ENCODE assay signal across 8 cellular contexts in genomic region chr22:43343262-43343988, GRCh38. TPM values are rescaled to one million over a fixed set of nuclear protein-coding genes. Genes with fewer than 3 reads are reported as not detected.
DNase-seq lines count a peak whose midpoint lies in the region; ATAC-seq and TF ChIP-seq lines count a peak whose summit lies in the region.

SCUBE1 (minus strand) TSS chr22:43343372; CDS start chr22:43343261, 111 bp downstream.

- peak; percentile 88 for ATAC-seq in mucosa of descending colon
- ATAC-seq in stimulated activated naive CD8-positive, alpha-beta T cell treated with anti-CD3 and anti-CD28 coated beads, Interleukin-15, amount 100 ng/mL, for 72 hours: peak; percentile 69
- no peak for ATAC-seq in GM18909 (IDR thresholded peaks at IDR 0.05; ENCODE audit: poor library complexity, unreplicated experiment)

- no peaks in the 10 kb centered on the region for H4K20me1 ChIP-seq in OCI-LY7 (ENCODE audit: insufficient read depth, low read length)

- H3K9me2 ChIP-seq in OCI-LY7 (ENCODE audit: insufficient read depth, low read length): no peaks in the 10 kb centered on the region

- H3K27ac Mint-ChIP-seq in Caco-2 (ENCODE audit: unreplicated experiment): no peak within 1 kb of the TSS
- H3K27ac Mint-ChIP-seq in activated CD4-positive, alpha-beta T cell treated with anti-CD3 and anti-CD28 coated beads, Interleukin-2, amount 10 ng/mL, durations not matched to agents 24 days and 14 days: no peak within 1 kb of the TSS
- no peak within 1 kb of the TSS for H3K27ac Mint-ChIP-seq in stimulated activated naive CD8-positive, alpha-beta T cell treated with anti-CD3 and anti-CD28 coated beads, Interleukin-15, amount 100 ng/mL, for 72 hours

- H3K9me3 Mint-ChIP-seq in Caco-2 (ENCODE audit: unreplicated experiment): no peaks in the 10 kb centered on the region
- no peaks in the 10 kb centered on the region for H3K9me3 Mint-ChIP-seq in activated CD4-positive, alpha-beta T cell treated with anti-CD3 and anti-CD28 coated beads, Interleukin-2, amount 10 ng/mL, durations not matched to agents 24 days and 14 days
- H3K9me3 Mint-ChIP-seq in stimulated activated naive CD8-positive, alpha-beta T cell treated with anti-CD3 and anti-CD28 coated beads, Interleukin-15, amount 100 ng/mL, for 72 hours: no peaks in the 10 kb centered on the region

- no peak within 1 kb of the TSS for H2AFZ ChIP-seq in OCI-LY7 (ENCODE audit: low read length)

- H3K4me3 Mint-ChIP-seq in Caco-2 (ENCODE audit: unreplicated experiment): peak within 1 kb of the TSS; percentile 52
- H3K4me3 Mint-ChIP-seq in activated CD4-positive, alpha-beta T cell treated with anti-CD3 and anti-CD28 coated beads, Interleukin-2, amount 10 ng/mL, durations not matched to agents 24 days and 14 days: peak within 1 kb of the TSS; percentile 28
- peak within 1 kb of the TSS; percentile 27 to 29 for H3K4me3 Mint-ChIP-seq in stimulated activated naive CD8-positive, alpha-beta T cell treated with anti-CD3 and anti-CD28 coated beads, Interleukin-15, amount 100 ng/mL, for 72 hours

- intact Hi-C loops in Caco-2 (cut with micrococcal nuclease; ENCODE audit: unreplicated experiment) (no loop called here), mucosa of descending colon (cut with DNase I, micrococcal nuclease) (loop anchor here (10.0 kb wide), 1 partner anchor 69 kb away; no protein-coding TSS in a partner anchor), OCI-LY7 (cut with micrococcal nuclease; ENCODE audit: unreplicated experiment) (no loop called here)
- intact Hi-C loops in activated CD4-positive, alpha-beta T cell treated with anti-CD3 and anti-CD28 coated beads, Interleukin-2, amount 10 ng/mL, durations not matched to agents 24 days and 14 days (cut with micrococcal nuclease): no loop called here

- H3K27me3 Mint-ChIP-seq in Caco-2 (ENCODE audit: insufficient read depth, unreplicated experiment): peaks cover 21% of the 10 kb centered on the region
- H3K27me3 Mint-ChIP-seq in activated CD4-positive, alpha-beta T cell treated with anti-CD3 and anti-CD28 coated beads, Interleukin-2, amount 10 ng/mL, durations not matched to agents 24 days and 14 days: peaks cover 40% of the 10 kb centered on the region
- H3K27me3 Mint-ChIP-seq in stimulated activated naive CD8-positive, alpha-beta T cell treated with anti-CD3 and anti-CD28 coated beads, Interleukin-15, amount 100 ng/mL, for 72 hours: peaks cover 77% of the 10 kb centered on the region

- POLR2A ChIA-PET in Caco-2 (lab: Charles Lee) (no interaction called here), OCI-LY7 (lab: Charles Lee) (no interaction called here)

- H3K9me3 ChIP-seq in Caco-2 (no peaks in the 10 kb centered on the region), mucosa of descending colon (no peaks in the 10 kb centered on the region), OCI-LY7 (ENCODE audit: low read length) (no peaks in the 10 kb centered on the region)

- no peaks in the 10 kb centered on the region for H3K4me1 ChIP-seq in Caco-2
- H3K4me1 ChIP-seq in mucosa of descending colon (ENCODE audit: low read depth): peaks cover 3% of the 10 kb centered on the region
- no peaks in the 10 kb centered on the region for H3K4me1 ChIP-seq in OCI-LY7 (ENCODE audit: insufficient read depth, low read length, poor library complexity, severe bottlenecking)

- H3K4me2 ChIP-seq in OCI-LY7 (ENCODE audit: low read length): no peak within 1 kb of the TSS

- peaks cover 1% of the 10 kb centered on the region for H3K27me3 ChIP-seq in Caco-2 (replicated peaks; ENCODE audit: control insufficient read depth, insufficient read depth, low read length)

- H3K4me3 ChIP-seq in Caco-2 (ENCODE audit: low read depth, low read length) (no peak within 1 kb of the TSS), mucosa of descending colon (no peak within 1 kb of the TSS), OCI-LY7 (ENCODE audit: low read depth, low read length, poor library complexity, severe bottlenecking) (no peak within 1 kb of the TSS)

- TF ChIP-seq CTCF in Caco-2 (IDR thresholded peaks at IDR 0.05; ENCODE audit: insufficient read depth in 1 of 2, low read depth in 1 of 2, low read length in 1 of 2, severe bottlenecking in 1 of 2, unreplicated experiment in 1 of 2) (no peak), mucosa of descending colon (IDR thresholded peaks at IDR 0.05) (no peak), OCI-LY7 (conservative IDR thresholded peaks at IDR 0.05; ENCODE audit: low read length) (no peak)

- no peaks in the 10 kb centered on the region for H3K79me2 ChIP-seq in OCI-LY7 (ENCODE audit: insufficient read depth, low read depth, low read length)

- H3K27ac ChIP-seq in OCI-LY7 (ENCODE audit: low read depth, low read length, poor library complexity, severe bottlenecking): no peak within 1 kb of the TSS

- CTCF ChIA-PET in Caco-2 (lab: Charles Lee): interaction anchor here (0.6 to 5.6 kb wide), 2 partner anchors 14 to 71 kb away, joined by 3 to 99 read pairs; no protein-coding TSS in a partner anchor
- CTCF ChIA-PET in OCI-LY7 (lab: Charles Lee; ENCODE audit: unreplicated experiment): interaction anchor here (0.6 kb wide), 1 partner anchor 40 kb away, joined by 4 read pairs; no protein-coding TSS in a partner anchor

- no peaks in the 10 kb centered on the region for H3K36me3 Mint-ChIP-seq in Caco-2 (ENCODE audit: insufficient read depth, unreplicated experiment)
- H3K36me3 Mint-ChIP-seq in activated CD4-positive, alpha-beta T cell treated with anti-CD3 and anti-CD28 coated beads, Interleukin-2, amount 10 ng/mL, durations not matched to agents 24 days and 14 days (ENCODE audit: low read depth): no peaks in the 10 kb centered on the region

- no TSS peak for BruUV-seq in Caco-2 (replicated peaks; lab: Mats Ljungman, UMichigan)
- no TSS peak for BruUV-seq in OCI-LY7 (replicated peaks; lab: Mats Ljungman, UMichigan)

- H3K36me3 ChIP-seq in Caco-2 (ENCODE audit: control insufficient read depth, insufficient read depth, low read length): no peaks in the 10 kb centered on the region
- no peaks in the 10 kb centered on the region for H3K36me3 ChIP-seq in mucosa of descending colon (ENCODE audit: low read depth)
- no peaks in the 10 kb centered on the region for H3K36me3 ChIP-seq in OCI-LY7 (ENCODE audit: insufficient read depth, low read length)

- H3K4me1 Mint-ChIP-seq in Caco-2 (ENCODE audit: low read depth, unreplicated experiment): peaks cover 12% of the 10 kb centered on the region
- peaks cover 12% of the 10 kb centered on the region for H3K4me1 Mint-ChIP-seq in activated CD4-positive, alpha-beta T cell treated with anti-CD3 and anti-CD28 coated beads, Interleukin-2, amount 10 ng/mL, durations not matched to agents 24 days and 14 days
- peaks cover 17% of the 10 kb centered on the region for H3K4me1 Mint-ChIP-seq in stimulated activated naive CD8-positive, alpha-beta T cell treated with anti-CD3 and anti-CD28 coated beads, Interleukin-15, amount 100 ng/mL, for 72 hours

- DNase-seq in Caco-2 (peak in 1 of 2 experiments; percentile 65), NCI-H1436 (lab: John Stamatoyannopoulos, UW) (peak; percentile 71), mucosa of descending colon (peak; percentile 62 to 76 (median 66)), OCI-LY7 (ENCODE audit: low spot score) (no peak)
- peak; percentile 88 for DNase-seq in activated CD4-positive, alpha-beta T cell treated with anti-CD3 and anti-CD28 coated beads, Interleukin-2, amount 10 ng/mL, durations not matched to agents 24 days and 14 days
- peak; percentile 10 for DNase-seq in effector CD4-positive, alpha-beta T cell
- DNase-seq in stimulated activated naive CD8-positive, alpha-beta T cell treated with anti-CD3 and anti-CD28 coated beads, Interleukin-15, amount 100 ng/mL, for 72 hours: peak; percentile 35 to 38

RNA-seq across cellular contexts. Expression of gene SCUBE1, which starts in this region (rescaled TPM):
- total RNA-seq in Caco-2 (2022): not detected in 2 replicates
- total RNA-seq in activated CD4-positive, alpha-beta T cell treated with anti-CD3 and anti-CD28 coated beads, Interleukin-2, amount 10 ng/mL, durations not matched to agents 24 days and 14 days: not detected in 2 replicates
- total RNA-seq in mucosa of descending colon: 10 to 100 TPM in 1 of 3 donors, 1 to 10 TPM in 2; 3.8 to 20.9 (median 4.7) TPM
- total RNA-seq in OCI-LY7 (2014; rRNA removed; shearing (Covaris generic)): not detected in 2 replicates
- not detected in 2 replicates for total RNA-seq in OCI-LY7 (2022)

Comparison
In these comparisons a context has a peak if more than half of its experiments do, and no peak if none do; other contexts are left out.
1. Peak in DNase-seq in activated CD4-positive, alpha-beta T cell treated with anti-CD3 and anti-CD28 coated beads, Interleukin-2, amount 10 ng/mL, durations not matched to agents 24 days and 14 days; RNA of the gene not detected or under 1 TPM.
2. intact Hi-C loops: an anchor here in mucosa of descending colon (10.0 kb wide); none called in Caco-2, activated CD4-positive, alpha-beta T cell treated with anti-CD3 and anti-CD28 coated beads, Interleukin-2, amount 10 ng/mL, durations not matched to agents 24 days and 14 days and OCI-LY7.